In the genomic region with DNA sequence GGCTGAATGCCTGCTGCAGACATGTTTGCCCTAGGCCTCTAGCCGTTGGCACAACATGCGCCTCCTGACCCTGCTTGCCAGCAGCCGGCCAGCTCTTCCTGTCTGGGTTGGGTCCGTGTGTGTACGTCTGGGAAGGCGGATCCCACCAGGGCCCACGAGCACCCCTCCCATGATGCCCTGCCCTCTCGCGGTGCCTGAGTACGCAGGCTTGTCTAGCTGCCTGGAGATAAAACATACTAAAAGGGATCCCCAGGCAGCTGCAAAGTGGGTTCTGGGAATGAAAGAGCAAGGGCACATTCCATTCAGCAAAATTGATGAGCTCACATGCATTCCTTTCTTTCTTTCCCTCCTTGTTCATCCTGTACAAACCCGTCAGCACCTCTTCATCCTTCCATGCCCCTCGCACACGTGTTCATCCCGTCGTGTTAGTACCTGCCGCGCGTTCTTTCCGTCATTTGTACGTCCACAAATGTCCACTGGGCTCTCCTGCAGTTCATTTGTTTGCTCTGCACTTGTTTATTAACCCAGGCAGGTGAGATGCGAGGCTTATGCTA, we compare ENCODE assay signal across 16 cellular contexts.
DNase-seq lines count a peak whose midpoint lies in the region; TF ChIP-seq lines count a peak whose summit lies in the region.
"Had no signal": no experiment of that assay in that cellular context is flagged by ENCODE, and none has a peak within 500 bp of the region (broad histone marks: within the 10 kb centered on the region; RNA-seq: fewer than 3 reads in every experiment).

No MANE protein-coding gene starts in this region.

- H3K36me3 Mint-ChIP-seq in HFFc6 (ENCODE audit: low read depth), result peaks cover 4% of the 10 kb centered on the region; the same call in 1 of the 2 replicates
- H3K36me3 Mint-ChIP-seq: CD8-positive, alpha-beta memory T cell had no signal

- no peak overlapping the region for H3K4me3 ChIP-seq in skin epidermis
- H3K4me3 ChIP-seq: A549, MG63 had no signal

- TF ChIP-seq CTCF in HFFc6 (IDR thresholded peaks at IDR 0.05), result no peak

- no peak overlapping the region for H3K4me3 Mint-ChIP-seq in HFFc6
- H3K4me3 Mint-ChIP-seq: activated T-cell treated with anti-CD3 and anti-CD28 coated beads, Interleukin-2, amount 50 U/mL, for 4 hours; H9 had no signal

- H3K27me3 Mint-ChIP-seq in HFFc6 (ENCODE audit: insufficient read depth), result peaks cover 2% of the 10 kb centered on the region
- H3K27me3 Mint-ChIP-seq: CD8-positive, alpha-beta memory T cell had no signal

- DNase-seq in NCI-H748 (lab: John Stamatoyannopoulos, UW; ENCODE audit: unreplicated experiment) (peak; percentile 30), NCI-H748 treated with DMSO at 0.1 percent for 48 hours (lab: John Stamatoyannopoulos, UW) (no peak), amniotic epithelial cell (ENCODE audit: low read depth) (peak; percentile 60), islet precursor cell (peak; percentile 76), middle frontal gyrus (ENCODE audit: extremely low spot score, low spot score) (no peak), NCI-H345 treated with DMSO at 0.1 percent for 48 hours (lab: John Stamatoyannopoulos, UW; ENCODE audit: unreplicated experiment) (no peak), HFFc6 (no peak)
- DNase-seq: activated CD4-positive, alpha-beta T cell treated with anti-CD3 and anti-CD28 coated beads for 4 hours; activated T-cell treated with anti-CD3 and anti-CD28 coated beads, Interleukin-2, amount 50 U/mL, for 4 hours; CD8-positive, alpha-beta memory T cell; H9; left colon; MG63; OCI-M1 had no signal

- H3K27ac ChIP-seq in skin epidermis, result peak overlapping the region in 13 of 21 experiments; percentile 9 to 72 (median 42)
- H3K27ac ChIP-seq: A549 had no signal

- no peak overlapping the region for H3K27ac Mint-ChIP-seq in HFFc6

- H3K9me3 Mint-ChIP-seq in HFFc6, result no peaks in the 10 kb centered on the region
- H3K9me3 Mint-ChIP-seq: activated T-cell treated with anti-CD3 and anti-CD28 coated beads, Interleukin-2, amount 50 U/mL, for 4 hours; H9 had no signal

- no peaks in the 10 kb centered on the region for H3K4me1 Mint-ChIP-seq in HFFc6 (ENCODE audit: low read depth)

Comparison
In these comparisons a context has a peak if more than half of its experiments do, and no peak if none do; other contexts are left out.
1. DNase-seq: peak in NCI-H748 (single experiment), amniotic epithelial cell (single experiment) and islet precursor cell (single experiment); none in NCI-H748 treated with DMSO at 0.1 percent for 48 hours (single experiment), middle frontal gyrus (single experiment), NCI-H345 treated with DMSO at 0.1 percent for 48 hours (single experiment) and HFFc6 (single experiment).